9 cellular contexts compared by ENCODE assay signal in the genomic region with DNA sequence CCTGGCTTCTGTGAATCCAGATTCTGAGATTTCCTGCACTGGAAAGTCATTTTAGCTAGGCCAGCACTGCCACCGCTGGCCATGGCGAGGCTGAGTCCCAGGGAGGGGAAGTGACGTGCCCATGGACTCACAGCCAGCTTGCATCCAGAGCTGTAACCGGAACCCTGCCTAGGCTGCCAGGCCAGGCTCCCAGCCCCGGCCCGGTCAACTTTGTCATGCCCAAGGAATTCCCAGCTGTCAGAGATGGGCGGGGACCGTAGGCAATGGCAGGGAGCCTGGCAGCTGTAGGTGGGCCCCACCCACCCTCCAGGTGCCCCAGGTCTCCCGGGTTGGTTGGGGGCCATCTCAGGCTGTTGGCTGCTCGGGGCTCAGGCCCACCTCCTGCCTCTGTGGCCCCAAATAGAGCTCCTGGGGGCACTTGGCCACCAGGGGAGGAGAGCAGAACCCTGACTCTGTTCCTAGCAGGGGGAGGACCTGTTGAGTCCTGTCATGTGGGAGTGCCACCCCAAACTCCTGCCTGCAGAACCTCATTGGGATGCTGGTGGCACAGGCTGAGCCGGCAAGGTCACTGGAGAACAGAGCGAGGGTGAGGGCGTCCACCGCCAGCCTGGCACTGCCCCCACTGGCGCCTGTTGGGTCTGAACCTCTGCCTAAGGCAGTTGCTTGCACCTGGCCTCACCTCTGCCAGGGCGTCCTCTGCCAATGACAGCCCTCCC. TPM values are rescaled to one million over a fixed set of nuclear protein-coding genes. Genes with fewer than 3 reads are reported as not detected.
DNase-seq lines count a peak whose midpoint lies in the region; ATAC-seq and TF ChIP-seq lines count a peak whose summit lies in the region.
"Had no signal": no experiment of that assay in that cellular context is flagged by ENCODE, and none has a peak within 500 bp of the region (broad histone marks: within the 10 kb centered on the region; RNA-seq: fewer than 3 reads in every experiment).

No MANE protein-coding gene starts in this region.

- H3K36me3 ChIP-seq in endodermal cell (ENCODE audit: control insufficient read depth, insufficient read depth, low read length) (no peaks in the 10 kb centered on the region), neural progenitor cell (no peaks in the 10 kb centered on the region)

- H3K36me3 Mint-ChIP-seq in endodermal cell (ENCODE audit: low read depth) (no peaks in the 10 kb centered on the region), neural progenitor cell (no peaks in the 10 kb centered on the region)

- H3K4me3 Mint-ChIP-seq in endodermal cell (no peak overlapping the region), neural progenitor cell (no peak overlapping the region)

- H3K9ac ChIP-seq in endodermal cell (ENCODE audit: extremely low read depth, low read length, poor library complexity, severe bottlenecking) (no peak overlapping the region), neural progenitor cell (no peak overlapping the region)

- no peaks in the 10 kb centered on the region for H3K79me2 ChIP-seq in neural progenitor cell (ENCODE audit: low read depth)

- no peak overlapping the region for H2AFZ ChIP-seq in neural progenitor cell (replicated peaks)

- H3K4me1 Mint-ChIP-seq in endodermal cell (peaks cover 1% of the 10 kb centered on the region), neural progenitor cell (peaks cover 22% of the 10 kb centered on the region)

- 72 to 81% methylated on average over 7 to 16 of the region's 16 CpGs for WGBS in endodermal cell (ENCODE audit: insufficient coverage in 1 of 2, insufficient read length in 1 of 2), 2 experiments

- no peaks in the 10 kb centered on the region for H4K20me1 ChIP-seq in neural progenitor cell (ENCODE audit: low read depth)

- no peaks in the 10 kb centered on the region for H3K9me3 ChIP-seq in endodermal cell (ENCODE audit: control insufficient read depth, low read length)
- H3K9me3 ChIP-seq in neural progenitor cell (ENCODE audit: low read depth) = no peaks in the 10 kb centered on the region

- H3K27ac Mint-ChIP-seq in endodermal cell = no peak overlapping the region
- H3K27ac Mint-ChIP-seq in neural progenitor cell = no peak overlapping the region

- ATAC-seq in HG03159 (IDR thresholded peaks at IDR 0.05; ENCODE audit: unreplicated experiment) (no peak), GM18502 (IDR thresholded peaks at IDR 0.05; ENCODE audit: poor library complexity, unreplicated experiment) (no peak)
- ATAC-seq: GM12878 had no signal

- TF ChIP-seq CTCF in endodermal cell (conservative IDR thresholded peaks at IDR 0.05) (no peak), neural progenitor cell (IDR thresholded peaks at IDR 0.05) (no peak)

- DNase-seq in COR-L47 (lab: John Stamatoyannopoulos, UW) (peak; percentile 50), NCI-H446 treated with DMSO at 0.1 percent for 48 hours (lab: John Stamatoyannopoulos, UW) (peak; percentile 68), endodermal cell (peak; percentile 69), neural progenitor cell (ENCODE audit: low spot score) (peak; percentile 27), NCI-H82 (lab: John Stamatoyannopoulos, UW) (no peak)
- DNase-seq in stimulated activated CD4-positive, alpha-beta T cell treated with anti-CD3 and anti-CD28 coated beads, Interleukin-15, amount 100 ng/mL, for 24 hours = no peak

- H3K4me1 ChIP-seq in endodermal cell (ENCODE audit: control insufficient read depth, insufficient read depth, low read length) (no peaks in the 10 kb centered on the region), neural progenitor cell (peaks cover 11% of the 10 kb centered on the region)

- H3K27me3 Mint-ChIP-seq in endodermal cell (ENCODE audit: insufficient read depth) = peaks cover 4% of the 10 kb centered on the region
- H3K27me3 Mint-ChIP-seq in neural progenitor cell (ENCODE audit: insufficient read depth, low read depth) = peaks cover 9% of the 10 kb centered on the region

- H3K27ac ChIP-seq in endodermal cell (ENCODE audit: low read depth, low read length) (no peak overlapping the region), neural progenitor cell (no peak overlapping the region)

- no peak overlapping the region for H3K4me3 ChIP-seq in endodermal cell (ENCODE audit: low read length)
- no peak overlapping the region for H3K4me3 ChIP-seq in neural progenitor cell
- H3K4me3 ChIP-seq: GM12878 had no signal

- no peak overlapping the region for H3K4me2 ChIP-seq in neural progenitor cell

- peaks cover 11% of the 10 kb centered on the region for H3F3A ChIP-seq in neural progenitor cell (ENCODE audit: low read depth)

- no peaks in the 10 kb centered on the region for H3K27me3 ChIP-seq in endodermal cell (ENCODE audit: control insufficient read depth, insufficient read depth, low read length, poor library complexity, severe bottlenecking)
- no peaks in the 10 kb centered on the region for H3K27me3 ChIP-seq in neural progenitor cell

- H3K9me3 Mint-ChIP-seq in endodermal cell = no peaks in the 10 kb centered on the region
- peaks cover 2% of the 10 kb centered on the region for H3K9me3 Mint-ChIP-seq in neural progenitor cell

RNA-seq across cellular contexts. Expression of gene FOXO6, which starts 57.8 kb away (rescaled TPM):
- total RNA-seq in endodermal cell (1 to 10 TPM; 1.7 to 1.8 TPM), neural progenitor cell (ENCODE audit: low replicate concordance) (2.1 TPM in 1 of 2 replicates, not detected in the other)
- polyA plus RNA-seq in endodermal cell (2013, experiment 1 of 2) = 2.9 TPM
- 2.8 TPM for polyA plus RNA-seq in endodermal cell (2013, experiment 2 of 2)
- total RNA-seq: GM12878 had no signal

Comparison
In these comparisons a context has a peak if more than half of its experiments do, and no peak if none do; other contexts are left out.
1. DNase-seq: peak in COR-L47 (single experiment), NCI-H446 treated with DMSO at 0.1 percent for 48 hours (single experiment), endodermal cell (single experiment) and neural progenitor cell (single experiment); none in stimulated activated CD4-positive, alpha-beta T cell treated with anti-CD3 and anti-CD28 coated beads, Interleukin-15, amount 100 ng/mL, for 24 hours (single experiment) and NCI-H82 (single experiment).